36 cellular contexts compared by ENCODE assay signal in genomic region chr9:16563446-16563845, GRCh38.
"Had no signal": no experiment of that assay in that cellular context is flagged by ENCODE, and none has a peak within 500 bp of the region (broad histone marks: within the 10 kb centered on the region; RNA-seq: fewer than 3 reads in every experiment).

No MANE protein-coding gene starts in this region.

- H3K4me3 Mint-ChIP-seq: activated CD4-positive, alpha-beta memory T cell treated with anti-CD3 and anti-CD28 coated beads, Interleukin-2, amount 10 ng/mL, durations not matched to agents 7 days and 5 days; activated CD4-positive, alpha-beta T cell treated with anti-CD3 and anti-CD28 coated beads for 36 hours; activated CD4-positive, alpha-beta T cell treated with anti-CD3 and anti-CD28 coated beads, Interleukin-2, amount 10 ng/mL, durations not matched to agents 7 days and 5 days; activated CD8-positive, alpha-beta memory T cell treated with anti-CD3 and anti-CD28 coated beads, Interleukin-2, amount 10 ng/mL, durations not matched to agents 7 days and 5 days; activated CD8-positive, alpha-beta T cell treated with anti-CD3 and anti-CD28 coated beads, Interleukin-2, amount 10 ng/mL, durations not matched to agents 7 days and 5 days; activated naive CD4-positive, alpha-beta T cell treated with anti-CD3 and anti-CD28 coated beads, Interleukin-2, amount 10 ng/mL, durations not matched to agents 7 days and 5 days; activated naive CD4-positive, alpha-beta T cell treated with anti-CD3 and anti-CD28 coated beads, Interleukin-2, amount 50 U/mL, for 24 hours; activated naive CD8-positive, alpha-beta T cell; activated naive CD8-positive, alpha-beta T cell treated with anti-CD3 and anti-CD28 coated beads, Interleukin-2, amount 10 ng/mL, durations not matched to agents 7 days and 5 days; activated T-cell treated with anti-CD3 and anti-CD28 coated beads, Interleukin-2, amount 50 U/mL, for 24 hours; T-helper 1 cell treated with Interleukin-12 subunit alpha and Interleukin-12 subunit beta and Interleukin-4 antibody, amounts not matched to agents 30 μg/mL and 1 μg/mL, for 36 hours; T-helper 2 cell treated with Interferon-gamma antibody and Interleukin-4, amounts not matched to agents 5 μg/mL and 100 μg/mL, for 36 hours; WTC11 had no signal

- ATAC-seq: activated CD4-positive, alpha-beta T cell treated with anti-CD3 and anti-CD28 coated beads for 36 hours; activated CD4-positive, CD25-positive, alpha-beta regulatory T cell treated with anti-CD3 and anti-CD28 coated beads, Interleukin-2, amount 50 U/mL, for 24 hours; activated CD8-positive, alpha-beta memory T cell treated with anti-CD3 and anti-CD28 coated beads, Interleukin-2, amount 10 ng/mL, durations not matched to agents 7 days and 5 days; activated CD8-positive, alpha-beta T cell treated with anti-CD3 and anti-CD28 coated beads, Interleukin-2, amount 10 ng/mL, durations not matched to agents 7 days and 5 days; body of pancreas; WTC11 had no signal

- H3K36me3 Mint-ChIP-seq: activated CD8-positive, alpha-beta memory T cell treated with anti-CD3 and anti-CD28 coated beads, Interleukin-2, amount 10 ng/mL, durations not matched to agents 7 days and 5 days; activated naive CD4-positive, alpha-beta T cell treated with anti-CD3 and anti-CD28 coated beads, Interleukin-2, amount 10 ng/mL, durations not matched to agents 7 days and 5 days; activated naive CD4-positive, alpha-beta T cell treated with anti-CD3 and anti-CD28 coated beads, Interleukin-2, amount 50 U/mL, for 24 hours; activated naive CD8-positive, alpha-beta T cell; activated naive CD8-positive, alpha-beta T cell treated with anti-CD3 and anti-CD28 coated beads, Interleukin-2, amount 10 ng/mL, durations not matched to agents 7 days and 5 days; WTC11 had no signal

- H3K4me1 Mint-ChIP-seq: activated CD4-positive, alpha-beta memory T cell treated with anti-CD3 and anti-CD28 coated beads, Interleukin-2, amount 10 ng/mL, durations not matched to agents 7 days and 5 days; activated CD4-positive, alpha-beta T cell treated with anti-CD3 and anti-CD28 coated beads for 36 hours; activated CD4-positive, alpha-beta T cell treated with anti-CD3 and anti-CD28 coated beads, Interleukin-2, amount 10 ng/mL, durations not matched to agents 7 days and 5 days; activated CD8-positive, alpha-beta memory T cell treated with anti-CD3 and anti-CD28 coated beads, Interleukin-2, amount 10 ng/mL, durations not matched to agents 7 days and 5 days; activated naive CD4-positive, alpha-beta T cell treated with anti-CD3 and anti-CD28 coated beads, Interleukin-2, amount 10 ng/mL, durations not matched to agents 7 days and 5 days; activated naive CD4-positive, alpha-beta T cell treated with anti-CD3 and anti-CD28 coated beads, Interleukin-2, amount 50 U/mL, for 24 hours; activated naive CD8-positive, alpha-beta T cell treated with anti-CD3 and anti-CD28 coated beads, Interleukin-2, amount 10 ng/mL, durations not matched to agents 7 days and 5 days had no signal

- H3K9me3 Mint-ChIP-seq: activated CD4-positive, alpha-beta T cell treated with anti-CD3 and anti-CD28 coated beads, Interleukin-2, amount 10 ng/mL, durations not matched to agents 7 days and 5 days; activated naive CD4-positive, alpha-beta T cell treated with anti-CD3 and anti-CD28 coated beads, Interleukin-2, amount 50 U/mL, for 24 hours; activated naive CD8-positive, alpha-beta T cell treated with anti-CD3 and anti-CD28 coated beads, Interleukin-2, amount 10 ng/mL, durations not matched to agents 7 days and 5 days; T-helper 1 cell treated with Interleukin-12 subunit alpha and Interleukin-12 subunit beta and Interleukin-4 antibody, amounts not matched to agents 30 μg/mL and 1 μg/mL, for 36 hours; T-helper 2 cell treated with Interferon-gamma antibody and Interleukin-4, amounts not matched to agents 5 μg/mL and 100 μg/mL, for 36 hours; WTC11 had no signal

- H3K27me3 Mint-ChIP-seq: activated CD4-positive, alpha-beta memory T cell treated with anti-CD3 and anti-CD28 coated beads, Interleukin-2, amount 10 ng/mL, durations not matched to agents 7 days and 5 days; activated CD4-positive, alpha-beta T cell treated with anti-CD3 and anti-CD28 coated beads for 36 hours; activated CD4-positive, alpha-beta T cell treated with anti-CD3 and anti-CD28 coated beads, Interleukin-2, amount 10 ng/mL, durations not matched to agents 7 days and 5 days; activated CD8-positive, alpha-beta memory T cell treated with anti-CD3 and anti-CD28 coated beads, Interleukin-2, amount 10 ng/mL, durations not matched to agents 7 days and 5 days; activated naive CD4-positive, alpha-beta T cell treated with anti-CD3 and anti-CD28 coated beads, Interleukin-2, amount 10 ng/mL, durations not matched to agents 7 days and 5 days; activated naive CD4-positive, alpha-beta T cell treated with anti-CD3 and anti-CD28 coated beads, Interleukin-2, amount 50 U/mL, for 24 hours; activated naive CD8-positive, alpha-beta T cell treated with anti-CD3 and anti-CD28 coated beads, Interleukin-2, amount 10 ng/mL, durations not matched to agents 7 days and 5 days; activated T-cell treated with anti-CD3 and anti-CD28 coated beads, Interleukin-2, amount 50 U/mL, for 24 hours had no signal

- H3K27ac Mint-ChIP-seq: activated CD4-positive, alpha-beta memory T cell treated with anti-CD3 and anti-CD28 coated beads, Interleukin-2, amount 10 ng/mL, durations not matched to agents 7 days and 5 days; activated CD4-positive, alpha-beta T cell treated with anti-CD3 and anti-CD28 coated beads for 36 hours; activated CD4-positive, alpha-beta T cell treated with anti-CD3 and anti-CD28 coated beads, Interleukin-2, amount 10 ng/mL, durations not matched to agents 7 days and 5 days; activated CD8-positive, alpha-beta memory T cell treated with anti-CD3 and anti-CD28 coated beads, Interleukin-2, amount 10 ng/mL, durations not matched to agents 7 days and 5 days; activated CD8-positive, alpha-beta T cell treated with anti-CD3 and anti-CD28 coated beads, Interleukin-2, amount 10 ng/mL, durations not matched to agents 7 days and 5 days; activated naive CD4-positive, alpha-beta T cell treated with anti-CD3 and anti-CD28 coated beads, Interleukin-2, amount 10 ng/mL, durations not matched to agents 7 days and 5 days; activated naive CD4-positive, alpha-beta T cell treated with anti-CD3 and anti-CD28 coated beads, Interleukin-2, amount 50 U/mL, for 24 hours; activated naive CD8-positive, alpha-beta T cell; activated naive CD8-positive, alpha-beta T cell treated with anti-CD3 and anti-CD28 coated beads, Interleukin-2, amount 10 ng/mL, durations not matched to agents 7 days and 5 days; activated T-cell treated with anti-CD3 and anti-CD28 coated beads, Interleukin-2, amount 50 U/mL, for 24 hours; activated T-helper 2 cell treated with anti-CD3 and anti-CD28 coated beads, Interferon-gamma antibody, Interleukin-2, Interleukin-4, amounts not matched to agents 10 μg/mL and 5 μg/mL and 100 μg/mL, durations not matched to agents 14 hours and 24 hours and 36 hours; T-helper 1 cell treated with Interleukin-12 subunit alpha and Interleukin-12 subunit beta and Interleukin-4 antibody, amounts not matched to agents 30 μg/mL and 1 μg/mL, for 36 hours; T-helper 2 cell treated with Interferon-gamma antibody and Interleukin-4, amounts not matched to agents 5 μg/mL and 100 μg/mL, for 36 hours; WTC11 had no signal

- H3K4me3 ChIP-seq: adrenal gland, body of pancreas, breast epithelium had no signal

- DNase-seq: activated CD4-positive, alpha-beta memory T cell treated with anti-CD3 and anti-CD28 coated beads, Interleukin-2, amount 10 ng/mL, durations not matched to agents 7 days and 5 days; activated CD4-positive, alpha-beta T cell treated with anti-CD3 and anti-CD28 coated beads for 1 hour; activated CD4-positive, alpha-beta T cell treated with anti-CD3 and anti-CD28 coated beads for 36 hours; activated CD4-positive, alpha-beta T cell treated with anti-CD3 and anti-CD28 coated beads for 48 hours; activated CD4-positive, alpha-beta T cell treated with anti-CD3 and anti-CD28 coated beads, Interleukin-2, amount 10 ng/mL, durations not matched to agents 7 days and 5 days; activated CD4-positive, alpha-beta T cell treated with anti-CD3 and anti-CD28 coated beads, Interleukin-2, amount 50 U/mL, for 48 hours; activated CD4-positive, CD25-positive, alpha-beta regulatory T cell; activated CD8-positive, alpha-beta memory T cell treated with anti-CD3 and anti-CD28 coated beads for 24 hours; activated CD8-positive, alpha-beta memory T cell treated with anti-CD3 and anti-CD28 coated beads, Interleukin-2, amount 10 ng/mL, durations not matched to agents 7 days and 5 days; activated CD8-positive, alpha-beta memory T cell treated with anti-CD3 and anti-CD28 coated beads, Interleukin-2, amount 50 U/mL, for 48 hours; activated CD8-positive, alpha-beta T cell treated with anti-CD3 and anti-CD28 coated beads, Interleukin-2, amount 10 ng/mL, durations not matched to agents 7 days and 5 days; activated effector memory CD4-positive, alpha-beta T cell treated with Interleukin-2 at 50 U/mL for 16 hours; activated gamma-delta T cell; activated naive CD4-positive, alpha-beta T cell treated with anti-CD3 and anti-CD28 coated beads, Interleukin-2, amount 10 ng/mL, durations not matched to agents 7 days and 5 days; activated naive CD4-positive, alpha-beta T cell treated with Interleukin-2 at 50 U/mL for 16 hours; activated naive CD8-positive, alpha-beta T cell treated with anti-CD3 and anti-CD28 coated beads, Interleukin-2, amount 10 ng/mL, durations not matched to agents 7 days and 5 days; activated T-cell treated with anti-CD3 and anti-CD28 coated beads, Interleukin-2, amount 50 U/mL, for 24 hours; activated T-cell treated with anti-CD3 and anti-CD28 coated beads, Interleukin-2, amount 50 U/mL, for 48 hours; adrenal gland; amniotic stem cell; aorta; body of pancreas; brain microvascular endothelial cell; central memory CD4-positive, alpha-beta T cell; T-helper 1 cell; T-helper 2 cell; T-helper 9 cell; WERI-Rb-1 had no signal
